Comparison of ENCODE assay signal across 8 cellular contexts in the genomic region with DNA sequence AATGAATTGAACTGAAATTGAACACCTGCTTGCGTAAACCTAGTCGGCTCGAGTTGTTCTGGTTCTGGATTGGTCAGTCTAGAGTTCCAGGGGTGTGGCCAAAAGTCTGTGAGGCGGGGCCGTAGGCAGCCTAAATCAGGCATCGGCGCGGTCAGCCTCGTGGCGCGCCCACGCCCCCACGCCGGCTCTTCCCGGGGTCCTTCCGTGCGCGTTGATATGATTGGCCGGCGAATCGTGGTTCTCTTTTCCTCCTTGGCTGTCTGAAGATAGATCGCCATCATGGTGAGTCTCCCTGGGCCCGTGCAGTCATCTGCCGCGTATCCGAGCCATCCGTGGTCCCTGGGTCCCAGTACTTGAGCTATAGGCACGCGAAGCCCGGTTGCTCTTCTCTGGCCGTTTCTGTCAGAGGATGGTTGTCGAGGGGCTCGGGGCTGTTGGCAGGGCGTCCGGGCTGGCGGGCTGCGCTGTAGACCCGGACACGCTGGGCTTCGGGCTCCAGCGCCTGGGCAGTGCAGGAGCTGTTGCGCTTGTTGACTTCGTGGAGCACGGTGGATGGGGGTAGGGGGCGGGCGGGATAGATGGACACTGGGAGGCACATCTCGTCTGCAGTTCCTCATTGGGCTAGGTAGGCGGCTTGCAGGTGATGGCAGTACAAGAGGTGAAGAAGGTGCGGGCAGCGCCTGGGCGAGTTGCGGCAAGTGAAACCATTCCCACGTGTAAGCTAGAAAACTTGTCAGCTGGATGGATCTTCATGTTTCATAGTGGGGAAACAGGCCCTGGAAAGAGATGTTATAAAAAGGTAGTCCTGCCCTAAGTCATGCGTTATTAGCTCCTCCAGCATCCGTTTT. TPM values are rescaled to one million over a fixed set of nuclear protein-coding genes. Genes with fewer than 3 reads are reported as not detected.
A peak's percentile ranks its signal among the peaks of the same experiment; 100 is the strongest.
DNase-seq lines count a peak whose midpoint lies in the region; FAIRE-seq and TF ChIP-seq lines count a peak whose summit lies in the region.

A gene (plus strand): TSS at position 241 of the 848 bp plus-strand sequence. CDS start 39 bp downstream, at position 280.

- peaks cover 4% of the 10 kb centered on the region for H3K79me1 ChIP-seq in neuronal stem cell (ENCODE audit: low read depth, low read length)

- H2BK5ac ChIP-seq in neuronal stem cell (ENCODE audit: low read length) = peak within 1 kb of the TSS; percentile 15

- peak within 1 kb of the TSS; percentile 98 for H4K8ac ChIP-seq in neuronal stem cell (ENCODE audit: low read depth, low read length)

- peaks cover 2 to 3% of the 10 kb centered on the region in 2 donors for H3K4me1 ChIP-seq in neuronal stem cell (ENCODE audit: control insufficient read depth in 2 of 2, insufficient read depth in 1 of 2, low read depth in 1 of 2, low read length in 2 of 2)

- H3K9me3 Mint-ChIP-seq in activated naive CD4-positive, alpha-beta T cell treated with anti-CD3 and anti-CD28 coated beads for 36 hours = no peaks in the 10 kb centered on the region

- no CpG with 5 or more reads among the region's 55 CpGs for WGBS in neuronal stem cell (ENCODE audit: extremely low coverage in 2 of 2, insufficient read length in 2 of 2, insufficient replicate concordance in 1 of 2), 2 donors

- no peak within 1 kb of the TSS for H4K91ac ChIP-seq in neuronal stem cell (ENCODE audit: low read depth, low read length, poor library complexity)

- DNase-seq in GM03348 (ENCODE audit: low spot score) = peak; percentile 98
- peak; percentile 95 for DNase-seq in HFF-Myc (ENCODE audit: extremely low read depth, low read depth)
- peak; percentile 92 for DNase-seq in NAMALWA (ENCODE audit: low spot score)
- DNase-seq in SK-N-DZ (ENCODE audit: low spot score) = peak; percentile 97
- DNase-seq in activated naive CD4-positive, alpha-beta T cell treated with anti-CD3 and anti-CD28 coated beads for 36 hours = peak; percentile 96
- peak; percentile 79 to 89 for DNase-seq in frontal cortex (ENCODE audit: low spot score in 2 of 2)
- peak; percentile 92 for DNase-seq in neuronal stem cell (ENCODE audit: low spot score)

- peaks cover 51% of the 10 kb centered on the region for H3K4me1 Mint-ChIP-seq in activated naive CD4-positive, alpha-beta T cell treated with anti-CD3 and anti-CD28 coated beads for 36 hours (ENCODE audit: low read depth)

- peak within 1 kb of the TSS; percentile 17 for H2AK5ac ChIP-seq in neuronal stem cell (ENCODE audit: low read depth, low read length)

- CTCF ChIA-PET in activated naive CD4-positive, alpha-beta T cell treated with anti-CD3 and anti-CD28 coated beads for 36 hours (lab: Charles Lee) = interaction anchor here (1.0 kb wide), 1 partner anchor 12 kb away, joined by 4 read pairs; no protein-coding TSS in a partner anchor

- peak within 1 kb of the TSS; percentile 76 for H2AFZ ChIP-seq in neuronal stem cell (ENCODE audit: low read length)

- peak within 1 kb of the TSS; percentile 53 for H3K4me2 ChIP-seq in neuronal stem cell (ENCODE audit: insufficient read depth, low read length, poor library complexity, severe bottlenecking)

- H3K36me3 ChIP-seq in neuronal stem cell (replicated peaks in 1 of 2; ENCODE audit: control insufficient read depth in 2 of 2, insufficient read depth in 2 of 2, low read length in 2 of 2) = peaks cover 31 to 45% of the 10 kb centered on the region in 2 donors

- no peak for TF ChIP-seq CTCF in HFF-Myc (IDR thresholded peaks at IDR 0.05; ENCODE audit: low read depth, low read length, missing control alignments)
- no peak for TF ChIP-seq CTCF in subcutaneous adipose tissue (IDR thresholded peaks at IDR 0.05; ENCODE audit: low read depth)

- H3K27ac ChIP-seq in neuronal stem cell (replicated peaks; ENCODE audit: low read length) = peak within 1 kb of the TSS; percentile 39

- peaks cover 46% of the 10 kb centered on the region for H3K36me3 Mint-ChIP-seq in activated naive CD4-positive, alpha-beta T cell treated with anti-CD3 and anti-CD28 coated beads for 36 hours (ENCODE audit: low read depth)

- no peaks in the 10 kb centered on the region for H3K27me3 Mint-ChIP-seq in activated naive CD4-positive, alpha-beta T cell treated with anti-CD3 and anti-CD28 coated beads for 36 hours (ENCODE audit: low read depth)

- H3K23ac ChIP-seq in neuronal stem cell (ENCODE audit: low read depth, low read length, poor library complexity) = peak within 1 kb of the TSS; percentile 6

- H2BK120ac ChIP-seq in neuronal stem cell (ENCODE audit: low read depth, low read length) = no peak within 1 kb of the TSS

- no peak within 1 kb of the TSS for H2BK12ac ChIP-seq in neuronal stem cell (ENCODE audit: low read length)

- H3K4me3 Mint-ChIP-seq in activated naive CD4-positive, alpha-beta T cell treated with anti-CD3 and anti-CD28 coated beads for 36 hours = peak within 1 kb of the TSS; percentile 88

- H3K27ac Mint-ChIP-seq in activated naive CD4-positive, alpha-beta T cell treated with anti-CD3 and anti-CD28 coated beads for 36 hours = peak within 1 kb of the TSS; percentile 87

- intact Hi-C loops in activated naive CD4-positive, alpha-beta T cell treated with anti-CD3 and anti-CD28 coated beads for 36 hours (cut with micrococcal nuclease) = loop anchor here (1.0 to 10.0 kb wide), 7 partner anchors 269 to 1411 kb away; a partner anchor contains a TSS

- H3K9ac ChIP-seq in neuronal stem cell (ENCODE audit: low read depth, low read length, poor library complexity) = peak within 1 kb of the TSS; percentile 78

- no peak within 1 kb of the TSS for H3K4ac ChIP-seq in neuronal stem cell (ENCODE audit: low read length)

- H3K27me3 ChIP-seq in neuronal stem cell (ENCODE audit: control insufficient read depth in 3 of 3, insufficient read depth in 3 of 3, low read depth in 1 of 3, low read length in 3 of 3) = no peaks in the 10 kb centered on the region

- H3K4me3 ChIP-seq in HFF-Myc (replicated peaks; ENCODE audit: low read depth, low read length) (peak within 1 kb of the TSS; percentile 78), neuronal stem cell (ENCODE audit: low read length in 2 of 2) (peak within 1 kb of the TSS; percentile 64 to 99)

- H3K18ac ChIP-seq in neuronal stem cell (ENCODE audit: low read length) = peak within 1 kb of the TSS; percentile 99

- H2BK15ac ChIP-seq in neuronal stem cell (ENCODE audit: low read length) = no peak within 1 kb of the TSS

- H3K9me3 ChIP-seq in neuronal stem cell (replicated peaks in 1 of 2; ENCODE audit: control insufficient read depth in 2 of 2, insufficient read depth in 1 of 2, low read depth in 1 of 2, low read length in 2 of 2) = no peaks in the 10 kb centered on the region

- no peak within 1 kb of the TSS for H3K14ac ChIP-seq in neuronal stem cell (ENCODE audit: low read length)

- peak; percentile 17 for FAIRE-seq in frontal cortex (lab: Jason Lieb, UNC)

RNA-seq across cellular contexts. Expression of the gene that starts here (rescaled TPM):
- polyA plus RNA-seq in SK-N-DZ (2014; cell fraction: cytosol; rRNA removed) = 6,363 and 6,437 TPM in 2 replicates
- polyA plus RNA-seq in SK-N-DZ (2014; cell fraction: nucleus; rRNA removed) = 4,094 and 5,696 TPM in 2 replicates
- total RNA-seq in activated naive CD4-positive, alpha-beta T cell treated with anti-CD3 and anti-CD28 coated beads for 36 hours = 1,000 to 10,000 TPM; 2,424 to 2,524 TPM
- total RNA-seq in frontal cortex (2,828 TPM), subcutaneous adipose tissue (1,000 to 10,000 TPM; 2,158 to 3,598 (median 2,515) TPM)
- polyA plus RNA-seq in neuronal stem cell (2013, experiment 1 of 2) = 6,374 TPM
- 6,359 TPM for polyA plus RNA-seq in neuronal stem cell (2013, experiment 2 of 2)

Comparison
In these comparisons a context has a peak if more than half of its experiments do, and no peak if none do; other contexts are left out.
1. Peak in every context shown above with its lines: DNase-seq, H3K4me3 ChIP-seq and H3K27ac ChIP-seq.